Comparison of ENCODE assay signal across 8 cellular contexts in genomic region chr17:6443692-6444572, GRCh38. TPM values are rescaled to one million over a fixed set of nuclear protein-coding genes. Genes with fewer than 3 reads are reported as not detected.
DNase-seq lines count a peak whose midpoint lies in the region; ATAC-seq, FAIRE-seq and TF ChIP-seq lines count a peak whose summit lies in the region.

Gene PIMREG (plus strand): TSS chr17:6444455. CDS start chr17:6445111, 656 bp downstream.

- intact Hi-C loops in dendritic cell treated with granulocyte-macrophage colony-stimulating factor and Interleukin-4, amounts not matched to agents 40 ng/mL and 50 ng/mL, for 4 days (cut with micrococcal nuclease) = no loop called here
- intact Hi-C loops in HepG2 (cut with micrococcal nuclease; ENCODE audit: unreplicated experiment) = no loop called here

- DNase-seq in AG09309 (ENCODE audit: low read depth) (peak; percentile 54), NCI-H460 (ENCODE audit: extremely low read depth, low read depth) (peak; percentile 94), HepG2 (ENCODE audit: low spot score) (peak; percentile 87)
- peak; percentile 94 for DNase-seq in activated CD4-positive, alpha-beta T cell treated with anti-CD3 and anti-CD28 coated beads, Interleukin-2, amount 10 ng/mL, durations not matched to agents 7 days and 5 days
- peak; percentile 93 for DNase-seq in stimulated activated CD4-positive, alpha-beta T cell treated with anti-CD3 and anti-CD28 coated beads, Interleukin-2, amount 100 ng/mL, for 4 hours (ENCODE audit: low read depth)

- no peaks in the 10 kb centered on the region for H3K79me2 ChIP-seq in HepG2 (ENCODE audit: insufficient read depth, low read length)

- BruUV-seq in HepG2 (replicated peaks; lab: Mats Ljungman, UMichigan) = no TSS peak

- TF ChIP-seq POLR2A in HepG2 (IDR thresholded peaks at IDR 0.05; ENCODE audit: insufficient read depth in 1 of 2, low read depth in 2 of 2, low read length in 2 of 2) = peak; percentile 59 to 63

- POLR2A ChIA-PET in activated CD4-positive, alpha-beta T cell treated with anti-CD3 and anti-CD28 coated beads, Interleukin-2, amount 10 ng/mL, durations not matched to agents 7 days and 5 days (lab: Charles Lee) = no interaction called here
- POLR2A ChIA-PET in HepG2 (lab: Yijun Ruan, JAX) = no interaction called here

- no peak for TF ChIP-seq CTCF in AG09309 (IDR thresholded peaks at IDR 0.05; ENCODE audit: control insufficient read depth, insufficient read depth, low read depth, low read length, missing control alignments)
- TF ChIP-seq CTCF in HepG2 (CRISPR knock-in tag; IDR thresholded peaks at IDR 0.05) = 0 out of 2 replicates have a peak, but pooled peaks have one; percentile 3

- CTCF ChIA-PET in activated CD4-positive, alpha-beta T cell treated with anti-CD3 and anti-CD28 coated beads, Interleukin-2, amount 10 ng/mL, durations not matched to agents 7 days and 5 days (lab: Charles Lee) = interaction anchor here (1.2 kb wide), 1 partner anchor 10 kb away, joined by 3 read pairs; no protein-coding TSS in a partner anchor
- CTCF ChIA-PET in HepG2 (lab: Yijun Ruan, JAX; ENCODE audit: low intra/inter-chr PET ratio, low total read pairs) = no interaction called here

- TF ChIP-seq RAD21 in HepG2 (CRISPR knock-in tag; IDR thresholded peaks at IDR 0.05) = no peak

- peak; percentile 82 for ATAC-seq in GM19025 (IDR thresholded peaks at IDR 0.05; ENCODE audit: low read depth, unreplicated experiment)
- ATAC-seq in HG03280 (IDR thresholded peaks at IDR 0.05; ENCODE audit: unreplicated experiment) = peak; percentile 88
- peak; percentile 97 for ATAC-seq in HepG2

- FAIRE-seq in HepG2 (lab: Jason Lieb, UNC) = peak; percentile 47

- no peaks in the 10 kb centered on the region; a peak in 1 of 5 replicates for H3K27me3 ChIP-seq in HepG2 (ENCODE audit: control insufficient read depth in 1 of 2, insufficient read depth in 2 of 2, low read length in 2 of 2)

- peak within 1 kb of the TSS; percentile 96 for H3K4me2 ChIP-seq in HepG2 (ENCODE audit: low read depth, low read length)

- peaks cover 13% of the 10 kb centered on the region for H3K4me1 Mint-ChIP-seq in activated CD4-positive, alpha-beta T cell treated with anti-CD3 and anti-CD28 coated beads, Interleukin-2, amount 10 ng/mL, durations not matched to agents 7 days and 5 days
- H3K4me1 Mint-ChIP-seq in dendritic cell treated with granulocyte-macrophage colony-stimulating factor and Interleukin-4, amounts not matched to agents 40 ng/mL and 50 ng/mL, for 4 days (ENCODE audit: low read depth) = peaks cover 16% of the 10 kb centered on the region

- peaks cover 28% of the 10 kb centered on the region for H3K27me3 Mint-ChIP-seq in activated CD4-positive, alpha-beta T cell treated with anti-CD3 and anti-CD28 coated beads, Interleukin-2, amount 10 ng/mL, durations not matched to agents 7 days and 5 days
- peaks cover 24% of the 10 kb centered on the region for H3K27me3 Mint-ChIP-seq in dendritic cell treated with granulocyte-macrophage colony-stimulating factor and Interleukin-4, amounts not matched to agents 40 ng/mL and 50 ng/mL, for 4 days

- H3K36me3 Mint-ChIP-seq in activated CD4-positive, alpha-beta T cell treated with anti-CD3 and anti-CD28 coated beads, Interleukin-2, amount 10 ng/mL, durations not matched to agents 7 days and 5 days (ENCODE audit: low read depth) = peaks cover 5% of the 10 kb centered on the region
- H3K36me3 Mint-ChIP-seq in dendritic cell treated with granulocyte-macrophage colony-stimulating factor and Interleukin-4, amounts not matched to agents 40 ng/mL and 50 ng/mL, for 4 days (ENCODE audit: low read depth) = peaks cover 6% of the 10 kb centered on the region

- peak within 1 kb of the TSS; percentile 64 for H3K27ac ChIP-seq in HepG2 (ENCODE audit: extremely low read length, insufficient read depth, low read length)

- H3K4me3 Mint-ChIP-seq in activated CD4-positive, alpha-beta T cell treated with anti-CD3 and anti-CD28 coated beads, Interleukin-2, amount 10 ng/mL, durations not matched to agents 7 days and 5 days = peak within 1 kb of the TSS; percentile 91
- H3K4me3 Mint-ChIP-seq in dendritic cell treated with granulocyte-macrophage colony-stimulating factor and Interleukin-4, amounts not matched to agents 40 ng/mL and 50 ng/mL, for 4 days = peak within 1 kb of the TSS; percentile 95

- H2AFZ ChIP-seq in HepG2 (ENCODE audit: low read length) = peak within 1 kb of the TSS; percentile 91

- H3K9me3 ChIP-seq in HepG2 (ENCODE audit: low read length) = no peaks in the 10 kb centered on the region

- under 1% methylated on average over 24 of the region's 62 CpGs for WGBS in HepG2 (ENCODE audit: low lambda C conversion rate)

- H4K20me1 ChIP-seq in HepG2 (ENCODE audit: insufficient read depth, low read length) = no peaks in the 10 kb centered on the region

- H3K4me3 ChIP-seq in AG09309 (ENCODE audit: control insufficient read depth, low read depth, low read length) = peak within 1 kb of the TSS; percentile 90
- H3K4me3 ChIP-seq in HepG2 (replicated peaks in 1 of 3; ENCODE audit: insufficient read depth in 1 of 3, low read depth in 2 of 3, low read length in 3 of 3) = peak within 1 kb of the TSS; percentile 82 to 89 (median 88)

- peaks cover 26% of the 10 kb centered on the region for H3K4me1 ChIP-seq in HepG2 (ENCODE audit: insufficient read depth, low read length)

- H3K9ac ChIP-seq in HepG2 (ENCODE audit: insufficient read depth, low read depth, low read length) = peak within 1 kb of the TSS; percentile 56

- TF ChIP-seq EP300 in HepG2 (IDR thresholded peaks at IDR 0.05; ENCODE audit: low read depth in 2 of 2, low read length in 2 of 2) (no peak), HepG2 (CRISPR knock-in tag; IDR thresholded peaks at IDR 0.05; ENCODE audit: borderline replicate concordance) (peak; percentile 10; the same call in 1 of the 2 replicates)

- peak within 1 kb of the TSS; percentile 86 for H3K27ac Mint-ChIP-seq in activated CD4-positive, alpha-beta T cell treated with anti-CD3 and anti-CD28 coated beads, Interleukin-2, amount 10 ng/mL, durations not matched to agents 7 days and 5 days
- peak within 1 kb of the TSS; percentile 85 for H3K27ac Mint-ChIP-seq in dendritic cell treated with granulocyte-macrophage colony-stimulating factor and Interleukin-4, amounts not matched to agents 40 ng/mL and 50 ng/mL, for 4 days

- peaks cover 2% of the 10 kb centered on the region for H3K9me3 Mint-ChIP-seq in activated CD4-positive, alpha-beta T cell treated with anti-CD3 and anti-CD28 coated beads, Interleukin-2, amount 10 ng/mL, durations not matched to agents 7 days and 5 days
- no peaks in the 10 kb centered on the region for H3K9me3 Mint-ChIP-seq in dendritic cell treated with granulocyte-macrophage colony-stimulating factor and Interleukin-4, amounts not matched to agents 40 ng/mL and 50 ng/mL, for 4 days

- in situ Hi-C loops in HepG2 (cut with HindIII; ENCODE audit: extremely low pct_ligation_motif_present, low pct_unique_long_range_greater_than_20kb) = no loop called here

- peaks cover 0 to 4% of the 10 kb centered on the region in 2 experiments; a peak in 2 of 5 replicates for H3K36me3 ChIP-seq in HepG2 (replicated peaks in 1 of 2; ENCODE audit: control insufficient read depth in 1 of 2, insufficient read depth in 2 of 2, low read length in 2 of 2)

TF ChIP-seq in HepG2, 621 proteins besides CTCF, POLR2A, EP300 and RAD21 (continues in another document):
- TF ChIP-seq HOXA5 (CRISPR knock-in tag; IDR thresholded peaks at IDR 0.05) (peak; percentile 74; the same call in 1 of the 2 replicates), SNRNP70 (IDR thresholded peaks at IDR 0.05; ENCODE audit: low read depth, low read length) (no peak), CHD2 (IDR thresholded peaks at IDR 0.05; ENCODE audit: low read depth, low read length) (peak; percentile 34; the same call in 1 of the 2 replicates)

RNA-seq across cellular contexts. Expression of gene PIMREG, which starts in this region (rescaled TPM):
- total RNA-seq in NCI-H460 (2014; rRNA removed; shearing (Covaris generic)) = 33.9 and 36.5 TPM in 2 replicates
- polyA plus RNA-seq in NCI-H460 (2014; cell fraction: nucleus; rRNA removed) = 79.2 and 86.6 TPM in 2 replicates
- total RNA-seq in activated CD4-positive, alpha-beta T cell treated with anti-CD3 and anti-CD28 coated beads, Interleukin-2, amount 10 ng/mL, durations not matched to agents 7 days and 5 days = 10 to 100 TPM; 16.4 to 22.0 TPM
- total RNA-seq in HepG2 (2016; rRNA removed; fragmentation: Illumina TruSeq; extraction: Trizol) = 30.3 and 33.8 TPM in 2 replicates
- 7.8 and 9.5 TPM in 2 replicates for total RNA-seq in HepG2 (2016; cell fraction: cytosol; rRNA removed; fragmentation: Illumina TruSeq; extraction: Trizol; ENCODE audit: low read depth)
- total RNA-seq in HepG2 (2016; cell fraction: insoluble cytoplasmic fraction; rRNA removed; fragmentation: Illumina TruSeq; extraction: Trizol) = 29.3 and 34.9 TPM in 2 replicates
- total RNA-seq in HepG2 (2016; cell fraction: membrane; rRNA removed; fragmentation: Illumina TruSeq; extraction: Trizol) = 14.8 and 15.2 TPM in 2 replicates
- 14.4 and 16.9 TPM in 2 replicates for total RNA-seq in HepG2 (2016; cell fraction: nucleus; rRNA removed; fragmentation: Illumina TruSeq; extraction: Trizol)
- polyA plus RNA-seq in HepG2 (2011; rRNA removed) = 10.9 and 15.6 TPM in 2 replicates
- 7.9 and 16.3 TPM in 2 replicates for polyA plus RNA-seq in HepG2 (2011; cell fraction: cytosol; rRNA removed)
- 10.1 and 14.2 TPM in 2 replicates for polyA plus RNA-seq in HepG2 (2011; cell fraction: nucleus; rRNA removed)
- 3.0 and 7.2 TPM in 2 replicates for polyA plus RNA-seq in HepG2 (2012)
- 8.3 and 8.8 TPM in 2 replicates for polyA plus RNA-seq in HepG2 (2016; cell fraction: cytosol; fragmentation: Illumina TruSeq; extraction: Trizol; ENCODE audit: low read depth)
- polyA plus RNA-seq in HepG2 (2016; cell fraction: insoluble cytoplasmic fraction; fragmentation: Illumina TruSeq; extraction: Trizol; ENCODE audit: low read depth) = 36.2 and 37.7 TPM in 2 replicates
- polyA plus RNA-seq in HepG2 (2016; cell fraction: membrane; fragmentation: Illumina TruSeq; extraction: Trizol; ENCODE audit: low read depth) = 12.6 and 13.0 TPM in 2 replicates
- 23.4 and 26.5 TPM in 2 replicates for polyA plus RNA-seq in HepG2 (2016; cell fraction: nucleus; fragmentation: Illumina TruSeq; extraction: Trizol; ENCODE audit: insufficient read depth, low read depth)
- 10.1 and 24.0 TPM in 2 replicates for polyA minus RNA-seq in HepG2 (2011; rRNA and poly(A)+ RNA removed; ENCODE audit: low replicate concordance)
- 3.4 and 4.2 TPM in 2 replicates for polyA minus RNA-seq in HepG2 (2011; cell fraction: cytosol; rRNA and poly(A)+ RNA removed)
- 2.9 and 4.1 TPM in 2 replicates for polyA minus RNA-seq in HepG2 (2011; cell fraction: nucleus; rRNA and poly(A)+ RNA removed)

Comparison
In these comparisons a context has a peak if more than half of its experiments do, and no peak if none do; other contexts are left out.
1. Peak in every context shown above with its lines: DNase-seq, ATAC-seq, H3K4me3 ChIP-seq and H3K27ac ChIP-seq.